Comparison of ENCODE assay signal across 12 cellular contexts in the genomic region with DNA sequence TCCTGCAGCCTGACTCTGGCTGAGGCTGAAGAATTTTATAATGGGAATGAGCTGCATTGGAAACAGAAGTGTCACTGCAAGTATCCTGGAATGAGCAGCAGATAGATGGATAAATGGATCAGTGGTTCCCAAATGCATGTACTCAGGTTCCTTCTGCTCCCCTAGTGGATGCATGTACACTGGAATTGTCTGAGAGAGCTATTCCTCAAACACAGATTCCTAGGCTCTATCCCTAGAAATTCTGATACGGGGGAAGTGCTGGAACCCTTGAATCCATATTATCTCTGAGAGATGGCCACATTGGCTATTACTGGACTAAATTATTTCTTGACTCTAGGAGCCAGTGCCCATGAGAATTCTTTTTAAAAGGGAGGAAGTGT.
DNase-seq lines count a peak whose midpoint lies in the region; ATAC-seq, FAIRE-seq and TF ChIP-seq lines count a peak whose summit lies in the region.
"Had no signal": no experiment of that assay in that cellular context is flagged by ENCODE, and none has a peak within 500 bp of the region (broad histone marks: within the 10 kb centered on the region; RNA-seq: fewer than 3 reads in every experiment).

No MANE protein-coding gene starts in this region.

- H3K27me3 ChIP-seq in cardiac muscle cell (no peaks in the 10 kb centered on the region), gastroesophageal sphincter (no peaks in the 10 kb centered on the region), tibial artery (no peaks in the 10 kb centered on the region)

- no peak for TF ChIP-seq EP300 in gastroesophageal sphincter (IDR thresholded peaks at IDR 0.05)

- no peak for ATAC-seq in left cardiac atrium
- ATAC-seq in WTC11 = peak; percentile 12; the same call in 1 of the 2 replicates
- ATAC-seq in gastroesophageal sphincter = no peak
- no peak for ATAC-seq in HG02678 (IDR thresholded peaks at IDR 0.05; ENCODE audit: unreplicated experiment)
- no peak for ATAC-seq in left colon

- H3K27me3 Mint-ChIP-seq in WTC11 (ENCODE audit: low read depth) = no peaks in the 10 kb centered on the region

- no peak for TF ChIP-seq POLR2A in gastroesophageal sphincter (IDR thresholded peaks at IDR 0.05)

- H3K9ac ChIP-seq in kidney (ENCODE audit: low read length in 2 of 2) = no peak overlapping the region

- no peak overlapping the region for H3K27ac ChIP-seq in cardiac muscle cell
- peak overlapping the region in 3 of 4 donors; percentile 7 to 30 (median 15) for H3K27ac ChIP-seq in gastroesophageal sphincter
- H3K27ac ChIP-seq in tibial artery = peak overlapping the region; percentile 45 to 52
- no peak overlapping the region for H3K27ac ChIP-seq in kidney (ENCODE audit: low read depth in 2 of 2, low read length in 2 of 2)
- H3K27ac ChIP-seq: VCaP had no signal

- POLR2A ChIA-PET in WTC11 (lab: Charles Lee) = interaction anchor here (0.5 to 2.0 kb wide), 2 partner anchors 11 to 30 kb away, joined by 3 to 5 read pairs; no protein-coding TSS in a partner anchor

- 88% methylated on average over 1 of the region's 1 CpG; no CpG with 5 or more reads in 1 of the 2 donors for WGBS in gastroesophageal sphincter (ENCODE audit: low coverage in 1 of 2), 2 donors

- TF ChIP-seq CTCF in cardiac muscle cell (IDR thresholded peaks at IDR 0.05; ENCODE audit: low read depth, low read length) = peak; percentile 19
- TF ChIP-seq CTCF in WTC11 (IDR thresholded peaks at IDR 0.05) = no peak
- TF ChIP-seq CTCF in gastroesophageal sphincter (IDR thresholded peaks at IDR 0.05) = peak in 2 of 4 experiments; percentile 20 to 28
- peak in 1 of 2 experiments; percentile 9 for TF ChIP-seq CTCF in tibial artery (IDR thresholded peaks at IDR 0.05)
- TF ChIP-seq CTCF in kidney (IDR thresholded peaks at IDR 0.05; ENCODE audit: borderline replicate concordance, extremely low read depth, insufficient read depth) = no peak

- CTCF ChIA-PET in WTC11 (lab: Charles Lee) = interaction anchor here (0.6 to 2.2 kb wide), 8 partner anchors 11 to 219 kb away, joined by 3 to 9 read pairs (median 4); no protein-coding TSS in a partner anchor

- FAIRE-seq in kidney (lab: Jason Lieb, UNC) = no peak

- H3K9me3 ChIP-seq in cardiac muscle cell (ENCODE audit: low read depth) (no peaks in the 10 kb centered on the region), gastroesophageal sphincter (no peaks in the 10 kb centered on the region), tibial artery (no peaks in the 10 kb centered on the region), kidney (ENCODE audit: control insufficient read depth in 1 of 2, low read length in 2 of 2) (no peaks in the 10 kb centered on the region)

- H3K4me3 Mint-ChIP-seq in WTC11 = no peak overlapping the region

- DNase-seq in cardiac muscle cell (ENCODE audit: low read depth in 1 of 2, low spot score in 1 of 2) (no peak), left cardiac atrium (no peak), WTC11 (ENCODE audit: low spot score) (no peak), tibial artery (no peak), kidney (no peak), left colon (no peak)
- DNase-seq: DMS53, NCI-H774, occipital lobe had no signal

- peaks cover 51% of the 10 kb centered on the region for H3K4me1 Mint-ChIP-seq in WTC11

- H3K36me3 ChIP-seq in cardiac muscle cell (no peaks in the 10 kb centered on the region), gastroesophageal sphincter (no peaks in the 10 kb centered on the region), tibial artery (no peaks in the 10 kb centered on the region), kidney (ENCODE audit: control insufficient read depth in 1 of 2, insufficient read depth in 2 of 2, low read length in 2 of 2) (no peaks in the 10 kb centered on the region)

- peaks cover 6% of the 10 kb centered on the region for H3K36me3 Mint-ChIP-seq in WTC11

- H3K4me1 ChIP-seq in cardiac muscle cell (ENCODE audit: low read depth) (no peaks in the 10 kb centered on the region), gastroesophageal sphincter (peaks cover 10 to 68% (median 24%) of the 10 kb centered on the region in 3 donors), tibial artery (peaks cover 0 to 79% (median 52%) of the 10 kb centered on the region in 4 donors), kidney (ENCODE audit: control insufficient read depth in 1 of 2, insufficient read depth in 1 of 2, low read depth in 1 of 2, low read length in 2 of 2) (peaks cover 9 to 12% of the 10 kb centered on the region in 2 donors)

- peaks cover 4% of the 10 kb centered on the region for H3K9me3 Mint-ChIP-seq in WTC11

- H3K4me3 ChIP-seq in cardiac muscle cell = no peak overlapping the region
- H3K4me3 ChIP-seq in gastroesophageal sphincter = no peak overlapping the region
- H3K4me3 ChIP-seq in tibial artery = no peak overlapping the region
- no peak overlapping the region for H3K4me3 ChIP-seq in kidney (ENCODE audit: low read length in 2 of 2)

- no peak overlapping the region for H3K27ac Mint-ChIP-seq in WTC11

- intact Hi-C loops in left cardiac atrium (cut with DNase I) = no loop called here
- intact Hi-C loops in tibial artery (cut with DNase I; ENCODE audit: low total_unique reads) = no loop called here
- intact Hi-C loops in kidney (cut with DNase I) = no loop called here
- intact Hi-C loops in left colon (cut with DNase I, micrococcal nuclease) = no loop called here

TF ChIP-seq in WTC11, 78 proteins besides CTCF, POLR2A, EP300 and RAD21:
- TF ChIP-seq, protein P1, sequence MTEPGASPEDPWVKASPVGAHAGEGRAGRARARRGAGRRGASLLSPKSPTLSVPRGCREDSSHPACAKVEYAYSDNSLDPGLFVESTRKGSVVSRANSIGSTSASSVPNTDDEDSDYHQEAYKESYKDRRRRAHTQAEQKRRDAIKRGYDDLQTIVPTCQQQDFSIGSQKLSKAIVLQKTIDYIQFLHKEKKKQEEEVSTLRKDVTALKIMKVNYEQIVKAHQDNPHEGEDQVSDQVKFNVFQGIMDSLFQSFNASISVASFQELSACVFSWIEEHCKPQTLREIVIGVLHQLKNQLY (CRISPR knock-in tag; IDR thresholded peaks at IDR 0.05) = no peak
- TF ChIP-seq HMGA2 (CRISPR knock-in tag; IDR thresholded peaks at IDR 0.05) = no peak
- TF ChIP-seq NFE2L1 (CRISPR knock-in tag; IDR thresholded peaks at IDR 0.05) = no peak
- TF ChIP-seq NR3C1 (CRISPR knock-in tag; conservative IDR thresholded peaks at IDR 0.05; ENCODE audit: low read depth) = no peak

Comparison
In these comparisons a context has a peak if more than half of its experiments do, and no peak if none do; other contexts are left out.
1. H3K27ac ChIP-seq: peak in gastroesophageal sphincter (3 of 4) and tibial artery (2 of 2); none in cardiac muscle cell (single experiment) and kidney (0 of 2).